In genomic region chr10:83199357-83199756, GRCh38 we compare ENCODE assay signal across 11 cellular contexts.
"Had no signal": no experiment of that assay in that cellular context is flagged by ENCODE, and none has a peak within 500 bp of the region (broad histone marks: within the 10 kb centered on the region; RNA-seq: fewer than 3 reads in every experiment).

No MANE protein-coding gene starts in this region.

- H3K27ac ChIP-seq: GM23248 had no signal

- DNase-seq: GM23248, GOT3, H7, H9, HCEC 1CT, HFFc6 had no signal

- H3K4me1 ChIP-seq: HAP-1 had no signal

- H3K9me3 ChIP-seq: HAP-1 had no signal

- H3K4me3 ChIP-seq: GM23248, GM23338, HAP-1 had no signal

- H3K9ac ChIP-seq: GM23248 had no signal

- ATAC-seq: GM23338, HCT116 had no signal

- FAIRE-seq: H1, H54 had no signal

- H2AFZ ChIP-seq: GM23248, GM23338 had no signal

- H3K36me3 ChIP-seq: HAP-1 had no signal

- H3K4me2 ChIP-seq: GM23338 had no signal
